1 cellular context compared by ENCODE assay signal in genomic region chr17:38657824-38658740, GRCh38.
TF ChIP-seq lines count a peak whose summit lies in the region.

No MANE protein-coding gene starts in this region.

TF ChIP-seq in HepG2, 621 proteins besides CTCF, POLR2A, EP300 and RAD21 (continued from another document and continues in another):
- TF ChIP-seq, protein P1, sequence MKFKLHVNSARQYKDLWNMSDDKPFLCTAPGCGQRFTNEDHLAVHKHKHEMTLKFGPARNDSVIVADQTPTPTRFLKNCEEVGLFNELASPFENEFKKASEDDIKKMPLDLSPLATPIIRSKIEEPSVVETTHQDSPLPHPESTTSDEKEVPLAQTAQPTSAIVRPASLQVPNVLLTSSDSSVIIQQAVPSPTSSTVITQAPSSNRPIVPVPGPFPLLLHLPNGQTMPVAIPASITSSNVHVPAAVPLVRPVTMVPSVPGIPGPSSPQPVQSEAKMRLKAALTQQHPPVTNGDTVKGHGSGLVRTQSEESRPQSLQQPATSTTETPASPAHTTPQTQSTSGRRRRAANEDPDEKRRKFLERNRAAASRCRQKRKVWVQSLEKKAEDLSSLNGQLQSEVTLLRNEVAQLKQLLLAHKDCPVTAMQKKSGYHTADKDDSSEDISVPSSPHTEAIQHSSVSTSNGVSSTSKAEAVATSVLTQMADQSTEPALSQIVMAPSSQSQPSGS (CRISPR knock-in tag; IDR thresholded peaks at IDR 0.05): no peak; the same call in 1 of the 2 replicates
- TF ChIP-seq EEA1 (CRISPR knock-in tag; IDR thresholded peaks at IDR 0.05; ENCODE audit: borderline replicate concordance): peak; percentile 81; the same call in 1 of the 2 replicates
- 0 out of 2 replicates have a peak, but pooled peaks have one; percentile 52 for TF ChIP-seq CSRNP1 (CRISPR knock-in tag; IDR thresholded peaks at IDR 0.05)
- TF ChIP-seq THAP7 (CRISPR knock-in tag; IDR thresholded peaks at IDR 0.05): 0 out of 2 replicates have a peak, but pooled peaks have one; percentile 72
- no peak for TF ChIP-seq ELF1 (CRISPR knock-in tag; IDR thresholded peaks at IDR 0.05)
- no peak for TF ChIP-seq ZNF660 (CRISPR knock-in tag; IDR thresholded peaks at IDR 0.05; ENCODE audit: borderline replicate concordance, low read depth)
- 0 out of 2 replicates have a peak, but pooled peaks have one; percentile 35 for TF ChIP-seq TOPORS (CRISPR knock-in tag; IDR thresholded peaks at IDR 0.05)
- TF ChIP-seq ZNF225 (CRISPR knock-in tag; IDR thresholded peaks at IDR 0.05): 0 out of 2 replicates have a peak, but pooled peaks have one; percentile 39
- TF ChIP-seq, protein P2, sequence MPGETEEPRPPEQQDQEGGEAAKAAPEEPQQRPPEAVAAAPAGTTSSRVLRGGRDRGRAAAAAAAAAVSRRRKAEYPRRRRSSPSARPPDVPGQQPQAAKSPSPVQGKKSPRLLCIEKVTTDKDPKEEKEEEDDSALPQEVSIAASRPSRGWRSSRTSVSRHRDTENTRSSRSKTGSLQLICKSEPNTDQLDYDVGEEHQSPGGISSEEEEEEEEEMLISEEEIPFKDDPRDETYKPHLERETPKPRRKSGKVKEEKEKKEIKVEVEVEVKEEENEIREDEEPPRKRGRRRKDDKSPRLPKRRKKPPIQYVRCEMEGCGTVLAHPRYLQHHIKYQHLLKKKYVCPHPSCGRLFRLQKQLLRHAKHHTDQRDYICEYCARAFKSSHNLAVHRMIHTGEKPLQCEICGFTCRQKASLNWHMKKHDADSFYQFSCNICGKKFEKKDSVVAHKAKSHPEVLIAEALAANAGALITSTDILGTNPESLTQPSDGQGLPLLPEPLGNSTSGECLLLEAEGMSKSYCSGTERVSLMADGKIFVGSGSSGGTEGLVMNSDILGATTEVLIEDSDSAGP (CRISPR knock-in tag; IDR thresholded peaks at IDR 0.05; ENCODE audit: borderline replicate concordance): peak; percentile 10
- no peak for TF ChIP-seq HDAC2 (CRISPR knock-in tag; IDR thresholded peaks at IDR 0.05)
- no peak for TF ChIP-seq NONO (IDR thresholded peaks at IDR 0.05)
- TF ChIP-seq NONO (CRISPR knock-in tag; conservative IDR thresholded peaks at IDR 0.05): 0 out of 2 replicates have a peak, but pooled peaks have one; percentile 14
- peak; percentile 50 for TF ChIP-seq ZSCAN25 (CRISPR knock-in tag; IDR thresholded peaks at IDR 0.05)
- peak; percentile 5; the same call in 1 of the 2 replicates for TF ChIP-seq SOX13 (IDR thresholded peaks at IDR 0.05)
- TF ChIP-seq SOX13 (CRISPR knock-in tag; conservative IDR thresholded peaks at IDR 0.05 in 1 of 2, IDR thresholded peaks at IDR 0.05 in 1 of 2): 0 out of 4 replicates have a peak, but pooled peaks of 1 of the 2 experiments have one; percentile 18
- no peak for TF ChIP-seq ZKSCAN5 (CRISPR knock-in tag; IDR thresholded peaks at IDR 0.05)
- peak; percentile 91 for TF ChIP-seq HOXA7 (CRISPR knock-in tag; IDR thresholded peaks at IDR 0.05)
- TF ChIP-seq IRF2 (CRISPR knock-in tag; IDR thresholded peaks at IDR 0.05): 0 out of 2 replicates have a peak, but pooled peaks have one; percentile 7
- 0 out of 2 replicates have a peak, but pooled peaks have one; percentile 11 for TF ChIP-seq ZNF274 (CRISPR knock-in tag; IDR thresholded peaks at IDR 0.05)
- TF ChIP-seq ZNF713 (CRISPR knock-in tag; IDR thresholded peaks at IDR 0.05): 0 out of 2 replicates have a peak, but pooled peaks have one; percentile 53
- peak; percentile 1; the same call in 1 of the 2 replicates for TF ChIP-seq ZNF891 (CRISPR knock-in tag; IDR thresholded peaks at IDR 0.05)
- TF ChIP-seq E2F5 (CRISPR knock-in tag; conservative IDR thresholded peaks at IDR 0.05): no peak
- TF ChIP-seq GLI4 (CRISPR knock-in tag; IDR thresholded peaks at IDR 0.05; ENCODE audit: borderline replicate concordance): no peak
- TF ChIP-seq, protein P3, sequence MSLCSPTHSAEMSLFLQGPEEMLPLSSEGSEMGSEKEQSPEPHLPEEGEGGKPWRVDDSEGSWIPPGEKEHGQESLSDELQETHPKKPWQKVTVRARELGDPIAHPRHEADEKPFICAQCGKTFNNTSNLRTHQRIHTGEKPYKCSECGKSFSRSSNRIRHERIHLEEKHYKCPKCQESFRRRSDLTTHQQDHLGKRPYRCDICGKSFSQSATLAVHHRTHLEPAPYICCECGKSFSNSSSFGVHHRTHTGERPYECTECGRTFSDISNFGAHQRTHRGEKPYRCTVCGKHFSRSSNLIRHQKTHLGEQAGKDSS (CRISPR knock-in tag; IDR thresholded peaks at IDR 0.05; ENCODE audit: borderline replicate concordance, low read depth): no peak
- TF ChIP-seq ZNF780A (CRISPR knock-in tag; IDR thresholded peaks at IDR 0.05): peak; percentile 77; the same call in 1 of the 2 replicates
- TF ChIP-seq KLF13 (CRISPR knock-in tag; IDR thresholded peaks at IDR 0.05): 0 out of 2 replicates have a peak, but pooled peaks have one; percentile 26
- TF ChIP-seq ZNF232 (CRISPR knock-in tag; IDR thresholded peaks at IDR 0.05; ENCODE audit: borderline replicate concordance): peak; percentile 14; the same call in 1 of the 2 replicates
- TF ChIP-seq ZNF282 (IDR thresholded peaks at IDR 0.05; ENCODE audit: partially characterized antibody): no peak
- 0 out of 2 replicates have a peak, but pooled peaks have one; percentile 7 for TF ChIP-seq DZIP1 (CRISPR knock-in tag; IDR thresholded peaks at IDR 0.05)
- TF ChIP-seq HNRNPH1 (optimal IDR thresholded peaks at IDR 0.05; ENCODE audit: low read depth, low read length): no peak
- no peak for TF ChIP-seq NBN (conservative IDR thresholded peaks at IDR 0.05)
- TF ChIP-seq, protein P4, sequence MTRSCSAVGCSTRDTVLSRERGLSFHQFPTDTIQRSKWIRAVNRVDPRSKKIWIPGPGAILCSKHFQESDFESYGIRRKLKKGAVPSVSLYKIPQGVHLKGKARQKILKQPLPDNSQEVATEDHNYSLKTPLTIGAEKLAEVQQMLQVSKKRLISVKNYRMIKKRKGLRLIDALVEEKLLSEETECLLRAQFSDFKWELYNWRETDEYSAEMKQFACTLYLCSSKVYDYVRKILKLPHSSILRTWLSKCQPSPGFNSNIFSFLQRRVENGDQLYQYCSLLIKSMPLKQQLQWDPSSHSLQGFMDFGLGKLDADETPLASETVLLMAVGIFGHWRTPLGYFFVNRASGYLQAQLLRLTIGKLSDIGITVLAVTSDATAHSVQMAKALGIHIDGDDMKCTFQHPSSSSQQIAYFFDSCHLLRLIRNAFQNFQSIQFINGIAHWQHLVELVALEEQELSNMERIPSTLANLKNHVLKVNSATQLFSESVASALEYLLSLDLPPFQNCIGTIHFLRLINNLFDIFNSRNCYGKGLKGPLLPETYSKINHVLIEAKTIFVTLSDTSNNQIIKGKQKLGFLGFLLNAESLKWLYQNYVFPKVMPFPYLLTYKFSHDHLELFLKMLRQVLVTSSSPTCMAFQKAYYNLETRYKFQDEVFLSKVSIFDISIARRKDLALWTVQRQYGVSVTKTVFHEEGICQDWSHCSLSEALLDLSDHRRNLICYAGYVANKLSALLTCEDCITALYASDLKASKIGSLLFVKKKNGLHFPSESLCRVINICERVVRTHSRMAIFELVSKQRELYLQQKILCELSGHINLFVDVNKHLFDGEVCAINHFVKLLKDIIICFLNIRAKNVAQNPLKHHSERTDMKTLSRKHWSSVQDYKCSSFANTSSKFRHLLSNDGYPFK (CRISPR knock-in tag; IDR thresholded peaks at IDR 0.05; ENCODE audit: borderline replicate concordance): 0 out of 2 replicates have a peak, but pooled peaks have one; percentile 4
- TF ChIP-seq SAFB2 (CRISPR knock-in tag; IDR thresholded peaks at IDR 0.05; ENCODE audit: borderline replicate concordance, low read depth): peak; percentile 85; the same call in 1 of the 2 replicates
- TF ChIP-seq, protein P5, sequence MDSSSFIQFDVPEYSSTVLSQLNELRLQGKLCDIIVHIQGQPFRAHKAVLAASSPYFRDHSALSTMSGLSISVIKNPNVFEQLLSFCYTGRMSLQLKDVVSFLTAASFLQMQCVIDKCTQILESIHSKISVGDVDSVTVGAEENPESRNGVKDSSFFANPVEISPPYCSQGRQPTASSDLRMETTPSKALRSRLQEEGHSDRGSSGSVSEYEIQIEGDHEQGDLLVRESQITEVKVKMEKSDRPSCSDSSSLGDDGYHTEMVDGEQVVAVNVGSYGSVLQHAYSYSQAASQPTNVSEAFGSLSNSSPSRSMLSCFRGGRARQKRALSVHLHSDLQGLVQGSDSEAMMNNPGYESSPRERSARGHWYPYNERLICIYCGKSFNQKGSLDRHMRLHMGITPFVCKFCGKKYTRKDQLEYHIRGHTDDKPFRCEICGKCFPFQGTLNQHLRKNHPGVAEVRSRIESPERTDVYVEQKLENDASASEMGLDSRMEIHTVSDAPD (CRISPR knock-in tag; IDR thresholded peaks at IDR 0.05): 0 out of 2 replicates have a peak, but pooled peaks have one; percentile 37
- TF ChIP-seq SPEN (CRISPR knock-in tag; IDR thresholded peaks at IDR 0.05; ENCODE audit: low read depth): peak; percentile 9; the same call in 1 of the 2 replicates
- TF ChIP-seq, protein P6, sequence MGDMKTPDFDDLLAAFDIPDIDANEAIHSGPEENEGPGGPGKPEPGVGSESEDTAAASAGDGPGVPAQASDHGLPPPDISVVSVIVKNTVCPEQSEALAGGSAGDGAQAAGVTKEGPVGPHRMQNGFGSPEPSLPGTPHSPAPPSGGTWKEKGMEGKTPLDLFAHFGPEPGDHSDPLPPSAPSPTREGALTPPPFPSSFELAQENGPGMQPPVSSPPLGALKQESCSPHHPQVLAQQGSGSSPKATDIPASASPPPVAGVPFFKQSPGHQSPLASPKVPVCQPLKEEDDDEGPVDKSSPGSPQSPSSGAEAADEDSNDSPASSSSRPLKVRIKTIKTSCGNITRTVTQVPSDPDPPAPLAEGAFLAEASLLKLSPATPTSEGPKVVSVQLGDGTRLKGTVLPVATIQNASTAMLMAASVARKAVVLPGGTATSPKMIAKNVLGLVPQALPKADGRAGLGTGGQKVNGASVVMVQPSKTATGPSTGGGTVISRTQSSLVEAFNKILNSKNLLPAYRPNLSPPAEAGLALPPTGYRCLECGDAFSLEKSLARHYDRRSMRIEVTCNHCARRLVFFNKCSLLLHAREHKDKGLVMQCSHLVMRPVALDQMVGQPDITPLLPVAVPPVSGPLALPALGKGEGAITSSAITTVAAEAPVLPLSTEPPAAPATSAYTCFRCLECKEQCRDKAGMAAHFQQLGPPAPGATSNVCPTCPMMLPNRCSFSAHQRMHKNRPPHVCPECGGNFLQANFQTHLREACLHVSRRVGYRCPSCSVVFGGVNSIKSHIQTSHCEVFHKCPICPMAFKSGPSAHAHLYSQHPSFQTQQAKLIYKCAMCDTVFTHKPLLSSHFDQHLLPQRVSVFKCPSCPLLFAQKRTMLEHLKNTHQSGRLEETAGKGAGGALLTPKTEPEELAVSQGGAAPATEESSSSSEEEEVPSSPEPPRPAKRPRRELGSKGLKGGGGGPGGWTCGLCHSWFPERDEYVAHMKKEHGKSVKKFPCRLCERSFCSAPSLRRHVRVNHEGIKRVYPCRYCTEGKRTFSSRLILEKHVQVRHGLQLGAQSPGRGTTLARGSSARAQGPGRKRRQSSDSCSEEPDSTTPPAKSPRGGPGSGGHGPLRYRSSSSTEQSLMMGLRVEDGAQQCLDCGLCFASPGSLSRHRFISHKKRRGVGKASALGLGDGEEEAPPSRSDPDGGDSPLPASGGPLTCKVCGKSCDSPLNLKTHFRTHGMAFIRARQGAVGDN (CRISPR knock-in tag; IDR thresholded peaks at IDR 0.05): peak; percentile 72
- TF ChIP-seq ZFP37 (CRISPR knock-in tag; IDR thresholded peaks at IDR 0.05; ENCODE audit: borderline replicate concordance): peak; percentile 63; the same call in 1 of the 2 replicates
- TF ChIP-seq TEAD2 (CRISPR knock-in tag; IDR thresholded peaks at IDR 0.05): 0 out of 2 replicates have a peak, but pooled peaks have one; percentile 30
